Comparison of ENCODE assay signal across 28 cellular contexts in genomic region chr19:18754501-18754900, GRCh38. TPM values are rescaled to one million over a fixed set of nuclear protein-coding genes. Genes with fewer than 3 reads are reported as not detected.
"Had no signal": no experiment of that assay in that cellular context is flagged by ENCODE, and none has a peak within 500 bp of the region (broad histone marks: within the 10 kb centered on the region; RNA-seq: fewer than 3 reads in every experiment).

No MANE protein-coding gene starts in this region.

- H3K4me3 ChIP-seq: colonic mucosa, coronary artery, dorsolateral prefrontal cortex, esophagus squamous epithelium, gastrocnemius medialis, gastroesophageal sphincter, heart left ventricle, heart right ventricle, hepatocyte had no signal

- H2AFZ ChIP-seq: hepatocyte had no signal

- H3K79me2 ChIP-seq: hepatocyte had no signal

- H3K9me3 ChIP-seq: colonic mucosa, esophagus squamous epithelium, gastrocnemius medialis, gastroesophageal sphincter, heart left ventricle, heart right ventricle had no signal

- H3K27me3 ChIP-seq: colonic mucosa, dorsolateral prefrontal cortex, foreskin keratinocyte, gastrocnemius medialis, gastroesophageal sphincter, heart left ventricle, heart right ventricle, hepatocyte had no signal

- DNase-seq: colonic mucosa; cortex of kidney; dermis blood vessel endothelial cell; dorsolateral prefrontal cortex; effector CD4-positive, alpha-beta T cell; effector CD8-positive, alpha-beta T cell; effector memory CD4-positive, alpha-beta T cell; effector memory CD8-positive, alpha-beta T cell; endodermal cell; erythroblast; esophagus squamous epithelium; foreskin fibroblast; foreskin keratinocyte; foreskin melanocyte; gastrocnemius medialis; glutamatergic neuron; head of caudate nucleus; heart left ventricle; heart right ventricle had no signal

- H3K4me1 ChIP-seq: colonic mucosa, gastrocnemius medialis, gastroesophageal sphincter, heart left ventricle, heart right ventricle had no signal

- H3K36me3 ChIP-seq: colonic mucosa, gastrocnemius medialis had no signal

- H3K4me2 ChIP-seq: hepatocyte had no signal

- H3K27ac ChIP-seq: colonic mucosa, coronary artery, epithelial cell of prostate, esophagus squamous epithelium, foreskin keratinocyte, gastrocnemius medialis, gastroesophageal sphincter, heart left ventricle, heart right ventricle, hepatocyte had no signal

RNA-seq across cellular contexts. Expression of gene COMP, which starts 36.6 kb away (rescaled TPM):
- total RNA-seq: dermis blood vessel endothelial cell, dermis microvascular lymphatic vessel endothelial cell, endodermal cell, endothelial cell of umbilical vein, epithelial cell of proximal tubule, foreskin keratinocyte, frontal cortex, glomerular endothelial cell had no signal
- polyA plus RNA-seq: endothelial cell of umbilical vein, foreskin keratinocyte had no signal
